ENCODE assay signal across 5 cellular contexts in the genomic region with DNA sequence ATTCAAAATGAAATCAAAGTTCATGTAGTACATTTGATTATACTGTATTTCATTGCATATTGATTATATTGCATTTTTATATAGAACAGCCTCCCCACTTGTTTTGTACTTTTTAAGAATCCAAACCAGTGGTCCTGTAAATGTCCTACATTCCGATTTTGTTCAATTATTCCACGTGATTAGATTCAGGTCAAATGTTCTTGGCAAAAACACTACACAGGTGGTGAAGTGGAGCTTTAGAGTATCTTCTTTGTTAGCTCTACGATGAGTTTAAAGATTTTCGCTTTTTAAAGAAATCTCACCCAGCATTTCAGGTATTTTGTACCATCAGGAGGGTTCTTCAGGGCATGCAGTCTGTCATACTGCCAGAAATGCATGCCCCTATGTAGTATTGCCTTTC.
"Had no signal": no experiment of that assay in that cellular context is flagged by ENCODE, and none has a peak within 500 bp of the region (broad histone marks: within the 10 kb centered on the region; RNA-seq: fewer than 3 reads in every experiment).

No MANE protein-coding gene starts in this region.

- H3K4me3 ChIP-seq: K562 had no signal

- H3K27ac Mint-ChIP-seq: IgD-negative memory B cell had no signal

- H3K4me1 Mint-ChIP-seq: IgD-negative memory B cell had no signal

- H3K27ac ChIP-seq: HL-60 had no signal

- H3K4me3 Mint-ChIP-seq: IgD-negative memory B cell had no signal

- H3K27me3 Mint-ChIP-seq: IgD-negative memory B cell had no signal

- DNase-seq: IMR-90, KBM-7 had no signal
